Comparison of ENCODE assay signal across 8 cellular contexts in the genomic region with DNA sequence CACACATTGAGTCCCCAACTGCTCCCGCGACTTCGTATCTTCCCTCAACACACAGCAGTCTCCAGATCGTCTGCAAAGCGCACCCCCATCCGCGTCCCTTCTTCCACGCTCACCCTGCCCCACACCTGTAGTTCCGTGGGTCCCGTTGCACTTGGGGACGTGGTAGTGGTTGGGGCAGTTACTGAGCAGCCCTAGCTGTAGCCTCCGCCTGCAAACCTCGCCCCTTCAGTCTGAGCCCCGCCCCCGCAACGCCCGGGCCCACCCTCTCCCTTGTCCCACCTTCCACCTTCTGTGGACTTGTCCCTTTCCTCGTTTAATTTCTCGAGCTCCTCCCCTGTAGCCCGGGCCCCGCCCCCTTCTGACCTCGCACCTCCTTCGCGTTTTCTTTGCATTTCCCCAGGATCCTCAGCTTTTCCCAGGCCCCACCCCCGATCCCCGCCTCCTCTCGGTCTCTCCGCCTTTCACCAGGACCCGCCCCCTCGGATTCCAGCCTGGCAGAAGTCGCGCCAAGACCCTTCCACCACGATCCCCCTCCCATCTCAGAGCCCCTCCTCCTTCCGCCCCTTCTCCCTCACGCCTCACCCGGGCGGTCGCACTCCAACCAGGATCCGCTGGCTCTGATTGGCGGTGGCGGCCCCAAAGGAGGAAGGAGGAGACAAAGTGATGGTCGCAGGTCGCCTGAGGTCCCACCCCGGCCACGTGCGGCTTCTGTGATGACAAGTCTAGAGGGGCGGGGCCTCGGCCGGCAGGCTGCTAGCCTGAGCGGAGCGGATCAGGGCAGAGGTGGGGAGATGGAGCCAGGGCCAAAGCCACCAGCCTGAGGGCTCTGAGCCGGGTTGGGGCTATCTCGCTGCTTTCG. TPM values are rescaled to one million over a fixed set of nuclear protein-coding genes. Genes with fewer than 3 reads are reported as not detected.
A peak's percentile ranks its signal among the peaks of the same experiment; 100 is the strongest.
DNase-seq lines count a peak whose midpoint lies in the region; ATAC-seq and TF ChIP-seq lines count a peak whose summit lies in the region.

ATOSB (minus strand) TSS at position 183 of the 859 bp plus-strand sequence. CDS start 7,588 bp downstream, outside the sequence.

- H3K4me3 Mint-ChIP-seq in GM23338 = peak within 1 kb of the TSS; percentile 91
- H3K4me3 Mint-ChIP-seq in activated T-helper 17 cell treated with anti-CD3 and anti-CD28 coated beads, Interleukin-2, amount 50 U/mL, for 72 hours = peak within 1 kb of the TSS; percentile 80
- peak within 1 kb of the TSS; percentile 87 to 98 (median 94) for H3K4me3 Mint-ChIP-seq in naive thymus-derived CD8-positive, alpha-beta T cell

- H3K27ac ChIP-seq in DOHH2 (ENCODE audit: low read depth, low read length) (peak within 1 kb of the TSS; percentile 85), GM23338 (ENCODE audit: low read depth) (peak within 1 kb of the TSS; percentile 92), fibroblast of lung (ENCODE audit: insufficient read depth, low read length) (peak within 1 kb of the TSS; percentile 94)

- no peaks in the 10 kb centered on the region for H3K9me3 ChIP-seq in DOHH2 (ENCODE audit: control insufficient read depth, insufficient read depth, low read length)
- H3K9me3 ChIP-seq in fibroblast of lung (ENCODE audit: control insufficient read depth, insufficient read depth, low read depth, low read length) = no peaks in the 10 kb centered on the region

- no peaks in the 10 kb centered on the region for H3K9me3 Mint-ChIP-seq in GM23338
- no peaks in the 10 kb centered on the region for H3K9me3 Mint-ChIP-seq in activated T-helper 17 cell treated with anti-CD3 and anti-CD28 coated beads, Interleukin-2, amount 50 U/mL, for 72 hours
- no peaks in the 10 kb centered on the region for H3K9me3 Mint-ChIP-seq in naive thymus-derived CD8-positive, alpha-beta T cell

- TF ChIP-seq CTCF in DOHH2 (IDR thresholded peaks at IDR 0.05; ENCODE audit: low read depth, low read length, poor library complexity, severe bottlenecking) (no peak), GM23338 (conservative IDR thresholded peaks at IDR 0.05; ENCODE audit: low read depth in 2 of 2) (no peak), fibroblast of lung (conservative IDR thresholded peaks at IDR 0.05 in 1 of 2, IDR thresholded peaks at IDR 0.05 in 1 of 2; ENCODE audit: low read depth in 1 of 2, low read length in 2 of 2) (no peak)

- ATAC-seq in GM23338 = peak; percentile 58
- peak; percentile 69 for ATAC-seq in activated T-helper 17 cell treated with anti-CD3 and anti-CD28 coated beads, Interleukin-2, amount 50 U/mL, for 72 hours (replicated peaks)
- peak; percentile 64 to 68 for ATAC-seq in naive thymus-derived CD8-positive, alpha-beta T cell

- H3K4me1 Mint-ChIP-seq in GM23338 = peaks cover 34% of the 10 kb centered on the region
- H3K4me1 Mint-ChIP-seq in activated T-helper 17 cell treated with anti-CD3 and anti-CD28 coated beads, Interleukin-2, amount 50 U/mL, for 72 hours = peaks cover 27% of the 10 kb centered on the region
- H3K4me1 Mint-ChIP-seq in naive thymus-derived CD8-positive, alpha-beta T cell = peaks cover 37 to 52% (median 50%) of the 10 kb centered on the region in 4 donors

- H3K27me3 Mint-ChIP-seq in GM23338 (ENCODE audit: insufficient read depth, low read depth, poor library complexity) = peaks cover 14% of the 10 kb centered on the region
- H3K27me3 Mint-ChIP-seq in activated T-helper 17 cell treated with anti-CD3 and anti-CD28 coated beads, Interleukin-2, amount 50 U/mL, for 72 hours = no peaks in the 10 kb centered on the region
- peaks cover 0 to 1% (median 0%) of the 10 kb centered on the region in 5 donors for H3K27me3 Mint-ChIP-seq in naive thymus-derived CD8-positive, alpha-beta T cell

- peak within 1 kb of the TSS; percentile 94 for H3K4me3 ChIP-seq in DOHH2 (ENCODE audit: low read length)
- H3K4me3 ChIP-seq in GM23338 = peak within 1 kb of the TSS; percentile 71
- peak within 1 kb of the TSS; percentile 70 to 93 (median 82) for H3K4me3 ChIP-seq in fibroblast of lung (replicated peaks in 1 of 4; ENCODE audit: control extremely low read depth in 1 of 4, insufficient read depth in 1 of 4, low read depth in 3 of 4, low read length in 4 of 4)

- H3K36me3 ChIP-seq in DOHH2 (ENCODE audit: control insufficient read depth, low read length) (no peaks in the 10 kb centered on the region), GM23338 (ENCODE audit: insufficient read depth) (no peaks in the 10 kb centered on the region), fibroblast of lung (ENCODE audit: control insufficient read depth, insufficient read depth, low read length) (no peaks in the 10 kb centered on the region)

- H3K27me3 ChIP-seq in DOHH2 (ENCODE audit: control insufficient read depth, low read length) = no peaks in the 10 kb centered on the region
- no peaks in the 10 kb centered on the region for H3K27me3 ChIP-seq in GM23338 (ENCODE audit: insufficient read depth)
- H3K27me3 ChIP-seq in fibroblast of lung (ENCODE audit: control insufficient read depth, insufficient read depth, low read length) = no peaks in the 10 kb centered on the region

- H3K9me2 ChIP-seq in DOHH2 (replicated peaks; ENCODE audit: control insufficient read depth, low read length) (no peaks in the 10 kb centered on the region), GM23338 (ENCODE audit: insufficient read depth) (no peaks in the 10 kb centered on the region)

- no peaks in the 10 kb centered on the region for H3K79me2 ChIP-seq in DOHH2 (ENCODE audit: control insufficient read depth, low read length)
- H3K79me2 ChIP-seq in GM23338 (replicated peaks; ENCODE audit: insufficient read depth) = peaks cover 9% of the 10 kb centered on the region; the same call in 1 of the 2 replicates
- H3K79me2 ChIP-seq in fibroblast of lung (ENCODE audit: control insufficient read depth, insufficient read depth, low read length) = peaks cover 15% of the 10 kb centered on the region

- peak within 1 kb of the TSS; percentile 88 for H3K27ac Mint-ChIP-seq in GM23338
- peak within 1 kb of the TSS; percentile 83 for H3K27ac Mint-ChIP-seq in activated T-helper 17 cell treated with anti-CD3 and anti-CD28 coated beads, Interleukin-2, amount 50 U/mL, for 72 hours
- H3K27ac Mint-ChIP-seq in naive thymus-derived CD8-positive, alpha-beta T cell = peak within 1 kb of the TSS; percentile 88 to 99 (median 95)

- DNase-seq in GM23338 (ENCODE audit: low spot score) = peak; percentile 99
- peak; percentile 95 for DNase-seq in LHCN-M2 (ENCODE audit: low read depth)
- DNase-seq in RPMI8226 = peak; percentile 94
- DNase-seq in fibroblast of lung (ENCODE audit: low read depth in 2 of 2) = peak; percentile 95 to 96
- peak; percentile 84 to 96 (median 87) for DNase-seq in naive thymus-derived CD8-positive, alpha-beta T cell
- DNase-seq in stimulated activated naive CD4-positive, alpha-beta T cell (lab: John Stamatoyannopoulos, UW) = peak; percentile 75 to 95 (median 84)

- H3K4me2 ChIP-seq in DOHH2 (ENCODE audit: low read length) = peak within 1 kb of the TSS; percentile 97
- H3K4me2 ChIP-seq in GM23338 = peak within 1 kb of the TSS; percentile 95
- peak within 1 kb of the TSS; percentile 100 for H3K4me2 ChIP-seq in fibroblast of lung (ENCODE audit: extremely low read depth, insufficient read depth, low read length)

- H3K36me3 Mint-ChIP-seq in GM23338 (ENCODE audit: low read depth) = no peaks in the 10 kb centered on the region; the same call in 2 of the 3 replicates
- no peaks in the 10 kb centered on the region for H3K36me3 Mint-ChIP-seq in activated T-helper 17 cell treated with anti-CD3 and anti-CD28 coated beads, Interleukin-2, amount 50 U/mL, for 72 hours (ENCODE audit: low read depth)
- no peaks in the 10 kb centered on the region for H3K36me3 Mint-ChIP-seq in naive thymus-derived CD8-positive, alpha-beta T cell

- peak within 1 kb of the TSS; percentile 69 for H3K9ac ChIP-seq in fibroblast of lung (ENCODE audit: insufficient read depth, low read length)

- H3K4me1 ChIP-seq in DOHH2 (ENCODE audit: control insufficient read depth, low read length) = peaks cover 42% of the 10 kb centered on the region
- peaks cover 16% of the 10 kb centered on the region for H3K4me1 ChIP-seq in GM23338 (ENCODE audit: insufficient read depth)
- H3K4me1 ChIP-seq in fibroblast of lung (ENCODE audit: control insufficient read depth, extremely low read depth, insufficient read depth, low read length) = peaks cover 20% of the 10 kb centered on the region

- POLR2A ChIA-PET in naive thymus-derived CD8-positive, alpha-beta T cell (lab: Charles Lee) = interaction anchor here (0.6 to 3.9 kb wide), 6 partner anchors 8 to 143 kb away, joined by 3 to 26 read pairs (median 6); partner anchors contain the start of genes FANCG, STOML2 and VCP

- H2AFZ ChIP-seq in GM23338 (peak within 1 kb of the TSS; percentile 92), fibroblast of lung (ENCODE audit: low read length) (peak within 1 kb of the TSS; percentile 88)

- H3F3A ChIP-seq in DOHH2 (ENCODE audit: control insufficient read depth, insufficient read depth) = peaks cover 19% of the 10 kb centered on the region
- H3F3A ChIP-seq in GM23338 (replicated peaks; ENCODE audit: low read depth) = 0 out of 2 replicates have a peak, but pooled peaks cover 4% of the 10 kb centered on the region

- no peaks in the 10 kb centered on the region for H4K20me1 ChIP-seq in DOHH2 (ENCODE audit: control insufficient read depth, insufficient read depth, low read depth, low read length)
- H4K20me1 ChIP-seq in GM23338 (replicated peaks; ENCODE audit: insufficient read depth) = no peaks in the 10 kb centered on the region
- no peaks in the 10 kb centered on the region for H4K20me1 ChIP-seq in fibroblast of lung (ENCODE audit: control insufficient read depth, extremely low read depth, insufficient read depth, low read length)

TF ChIP-seq in GM23338, 12 proteins besides CTCF, POLR2A, EP300 and RAD21 (continues in another document):
- no peak for TF ChIP-seq EZH2 (IDR thresholded peaks at IDR 0.05; ENCODE audit: low read depth, unreplicated experiment)

RNA-seq across cellular contexts. Expression of gene ATOSB, which starts in this region (rescaled TPM):
- 3.1 and 6.1 TPM in 2 replicates for total RNA-seq in GM23338 (2014; rRNA removed; shearing (Covaris generic))
- polyA plus RNA-seq in GM23338 (2016; fragmentation: Nextera tagmentation; extraction: Ambion mirVana) (2.2 and 2.3 TPM in 2 replicates), fibroblast of lung (24.5 and 25.4 TPM in 2 replicates)
- total RNA-seq in LHCN-M2 (2014; rRNA removed) (34.8 and 36.0 TPM in 2 replicates), fibroblast of lung (8.7 and 18.2 TPM in 2 replicates)
- 37.4 TPM for polyA plus RNA-seq in LHCN-M2 (2012)
- total RNA-seq in activated T-helper 17 cell treated with anti-CD3 and anti-CD28 coated beads, Interleukin-2, amount 50 U/mL, for 72 hours = 10 to 100 TPM; 10.6 to 18.8 TPM
- polyA plus RNA-seq in fibroblast of lung (2012) = 17.8 and 23.4 TPM in 2 replicates
- 40.4 and 43.1 TPM in 2 replicates for polyA minus RNA-seq in fibroblast of lung (ENCODE audit: low replicate concordance)
- total RNA-seq in naive thymus-derived CD8-positive, alpha-beta T cell = 1 to 10 TPM; 5.4 to 5.7 TPM
- 1 to 10 TPM; 1.6 to 2.9 (median 2.6) TPM for polyA plus RNA-seq in naive thymus-derived CD8-positive, alpha-beta T cell

Comparison
In these comparisons a context has a peak if more than half of its experiments do, and no peak if none do; other contexts are left out.
1. Peak in every context shown above with its lines: DNase-seq, ATAC-seq, H3K4me3 ChIP-seq and H3K27ac ChIP-seq.